6 cellular contexts compared by ENCODE assay signal in the genomic region with DNA sequence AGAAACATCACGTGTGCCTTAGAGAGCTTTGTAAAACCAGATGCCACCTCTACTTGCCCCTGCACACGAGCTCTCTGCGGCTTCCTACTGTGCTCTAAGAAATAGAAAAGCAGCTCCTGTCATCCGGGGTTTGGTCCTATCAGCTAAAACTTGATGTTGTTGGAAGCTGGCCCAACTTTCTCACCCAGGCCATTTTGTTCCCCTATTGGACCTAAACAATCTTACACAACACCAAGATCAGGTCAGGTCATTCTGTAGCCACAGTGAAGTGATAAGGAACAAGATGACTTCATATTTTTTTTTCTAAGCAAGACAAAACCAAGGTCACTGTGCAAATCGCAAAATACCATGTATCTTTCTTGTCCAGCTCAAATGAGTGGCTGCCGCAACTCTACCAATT.
"Had no signal": no experiment of that assay in that cellular context is flagged by ENCODE, and none has a peak within 500 bp of the region (broad histone marks: within the 10 kb centered on the region; RNA-seq: fewer than 3 reads in every experiment).

No MANE protein-coding gene starts in this region.

- ATAC-seq: GM23338 had no signal

- H2AFZ ChIP-seq: GM23338 had no signal

- H3K4me2 ChIP-seq: GM23338 had no signal

- DNase-seq: H9, HCEC 1CT had no signal

- H3K4me3 ChIP-seq: GM23338 had no signal

- FAIRE-seq: H1, H54, HTR-8/SVneo had no signal
